In genomic region chr17:82743344-82744219, GRCh38 we compare ENCODE assay signal across 1 cellular context.
TF ChIP-seq lines count a peak whose summit lies in the region.

No MANE protein-coding gene starts in this region.

TF ChIP-seq in K562, 482 proteins besides CTCF, POLR2A, EP300 and RAD21:
- TF ChIP-seq ELF2 (CRISPR knock-in tag; IDR thresholded peaks at IDR 0.05) (no peak), RBFOX2 (IDR thresholded peaks at IDR 0.05; ENCODE audit: low read depth, low read length) (peak; percentile 36; the same call in 1 of the 2 replicates), POLR2G (IDR thresholded peaks at IDR 0.05; ENCODE audit: low read depth, low read length) (0 out of 2 replicates have a peak, but pooled peaks have one; percentile 12)
